In the genomic region with DNA sequence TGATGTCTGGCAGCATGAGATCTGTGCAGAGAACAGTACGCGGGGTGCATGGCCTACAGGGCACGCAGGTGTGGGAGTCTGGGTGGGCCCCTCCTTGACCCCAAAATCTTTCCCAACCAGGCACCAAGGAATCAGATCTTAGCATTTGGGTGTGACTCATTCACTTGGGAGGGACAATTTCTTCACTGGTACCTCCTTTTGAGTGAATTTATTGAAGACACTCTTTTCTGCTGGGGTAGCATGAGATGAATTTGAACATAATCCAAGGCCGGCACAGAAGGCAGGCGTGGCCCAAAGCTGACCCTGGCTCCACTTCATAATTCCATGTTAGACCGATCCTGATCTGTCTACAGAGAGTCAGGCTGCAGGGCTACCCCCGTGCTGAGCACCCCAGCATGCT, we compare ENCODE assay signal across 15 cellular contexts. TPM values are rescaled to one million over a fixed set of nuclear protein-coding genes. Genes with fewer than 3 reads are reported as not detected.
DNase-seq lines count a peak whose midpoint lies in the region; ATAC-seq and TF ChIP-seq lines count a peak whose summit lies in the region.
"Had no signal": no experiment of that assay in that cellular context is flagged by ENCODE, and none has a peak within 500 bp of the region (broad histone marks: within the 10 kb centered on the region; RNA-seq: fewer than 3 reads in every experiment).

No MANE protein-coding gene starts in this region.

- H3K4me1 ChIP-seq in GM23248 (ENCODE audit: insufficient read depth) (peaks cover 23% of the 10 kb centered on the region), Panc1 (ENCODE audit: control insufficient read depth, insufficient read depth, low read length) (peaks cover 12% of the 10 kb centered on the region), mesenchymal stem cell (ENCODE audit: control insufficient read depth, insufficient read depth, low read depth, low read length) (peaks cover 8% of the 10 kb centered on the region), sigmoid colon (peaks cover 0 to 15% (median 8%) of the 10 kb centered on the region in 4 donors)
- H3K4me1 ChIP-seq: HAP-1 had no signal

- H3K23ac ChIP-seq in mesenchymal stem cell (ENCODE audit: low read length in 2 of 2) = no peak overlapping the region

- no peaks in the 10 kb centered on the region for H3K79me2 ChIP-seq in GM23248 (ENCODE audit: insufficient read depth)

- no peak overlapping the region for H3K9ac ChIP-seq in GM23248
- H3K9ac ChIP-seq in mesenchymal stem cell (ENCODE audit: low read length) = no peak overlapping the region

- POLR2A ChIA-PET in Panc1 (lab: Charles Lee) = no interaction called here
- POLR2A ChIA-PET in activated CD4-positive, alpha-beta memory T cell treated with anti-CD3 and anti-CD28 coated beads for 36 hours (lab: Charles Lee) = no interaction called here

- H3K36me3 ChIP-seq in GM23248 (ENCODE audit: low read depth) (no peaks in the 10 kb centered on the region), Panc1 (ENCODE audit: control insufficient read depth, insufficient read depth, low read length) (no peaks in the 10 kb centered on the region), mesenchymal stem cell (ENCODE audit: control insufficient read depth in 1 of 2, insufficient read depth in 2 of 2, low read depth in 1 of 2, low read length in 2 of 2) (no peaks in the 10 kb centered on the region), sigmoid colon (no peaks in the 10 kb centered on the region)
- H3K36me3 ChIP-seq: HAP-1 had no signal

- no peak overlapping the region for H2BK5ac ChIP-seq in mesenchymal stem cell (ENCODE audit: low read depth, low read length, poor library complexity, severe bottlenecking)

- in situ Hi-C loops in GM23248 (cut with MboI) = no loop called here
- in situ Hi-C loops in Panc1 (cut with HindIII; ENCODE audit: low pct_unique_long_range_greater_than_20kb, low sequenced_read_pairs) = no loop called here

- intact Hi-C loops in Panc1 (cut with micrococcal nuclease; ENCODE audit: unreplicated experiment) (no loop called here), sigmoid colon (cut with DNase I) (no loop called here)
- intact Hi-C loops in activated CD4-positive, alpha-beta memory T cell treated with anti-CD3 and anti-CD28 coated beads for 36 hours (cut with micrococcal nuclease) = no loop called here

- no peak overlapping the region for H3K14ac ChIP-seq in mesenchymal stem cell (ENCODE audit: low read length in 2 of 2)

- no peak for TF ChIP-seq EP300 in sigmoid colon (IDR thresholded peaks at IDR 0.05)

- CTCF ChIA-PET in Panc1 (lab: Charles Lee) = no interaction called here
- CTCF ChIA-PET in activated CD4-positive, alpha-beta memory T cell treated with anti-CD3 and anti-CD28 coated beads for 36 hours (lab: Charles Lee) = no interaction called here

- H3K4me2 ChIP-seq in GM23248 (ENCODE audit: unreplicated experiment) (no peak overlapping the region), mesenchymal stem cell (ENCODE audit: low read length, poor library complexity, severe bottlenecking) (no peak overlapping the region)

- H2BK120ac ChIP-seq in mesenchymal stem cell (ENCODE audit: low read depth, low read length) = no peak overlapping the region

- no peak overlapping the region for H2BK12ac ChIP-seq in mesenchymal stem cell (ENCODE audit: low read length in 2 of 2)

- H3K27ac ChIP-seq in GM23248 (no peak overlapping the region), Panc1 (ENCODE audit: low read length) (peak overlapping the region; percentile 41; the same call in 1 of the 2 replicates), mesenchymal stem cell (ENCODE audit: low read length, poor library complexity, severe bottlenecking) (no peak overlapping the region), sigmoid colon (no peak overlapping the region)

- peaks cover 6% of the 10 kb centered on the region for H3K9me3 Mint-ChIP-seq in activated CD4-positive, alpha-beta memory T cell treated with anti-CD3 and anti-CD28 coated beads for 36 hours

- no peaks in the 10 kb centered on the region for H4K20me1 ChIP-seq in GM23248 (ENCODE audit: insufficient read depth)

- H3K4ac ChIP-seq in mesenchymal stem cell (ENCODE audit: low read depth in 1 of 2, low read length in 2 of 2) = no peak overlapping the region

- no TSS peak for BruUV-seq in Panc1 (replicated peaks; lab: Mats Ljungman, UMichigan)

- TF ChIP-seq CTCF in Panc1 (IDR thresholded peaks at IDR 0.05) = no peak
- no peak for TF ChIP-seq CTCF in sigmoid colon (IDR thresholded peaks at IDR 0.05)

- H2AFZ ChIP-seq in GM23248 (no peak overlapping the region), mesenchymal stem cell (ENCODE audit: low read depth, low read length) (no peak overlapping the region)

- peak; percentile 8 for DNase-seq in GM23248
- no peak for DNase-seq in Panc1 (ENCODE audit: low read depth, low spot score)
- no peak for DNase-seq in mesenchymal stem cell
- no peak for DNase-seq in sigmoid colon
- no peak for DNase-seq in activated CD4-positive, alpha-beta memory T cell treated with anti-CD3 and anti-CD28 coated beads for 36 hours
- no peak for DNase-seq in LoVo (ENCODE audit: low spot score)
- DNase-seq: C1 segment of cervical spinal cord; CD4-positive, alpha-beta memory T cell; COR-L47; DMS153; EL; GDM1; GOT3 had no signal

- H3K9me3 ChIP-seq in GM23248 (ENCODE audit: low read depth) (no peaks in the 10 kb centered on the region), Panc1 (ENCODE audit: control insufficient read depth, insufficient read depth, low read depth, low read length) (no peaks in the 10 kb centered on the region), mesenchymal stem cell (ENCODE audit: control insufficient read depth, low read length) (no peaks in the 10 kb centered on the region), sigmoid colon (no peaks in the 10 kb centered on the region)
- H3K9me3 ChIP-seq: HAP-1 had no signal

- TF ChIP-seq POLR2A in sigmoid colon (IDR thresholded peaks at IDR 0.05) = no peak

- no peak overlapping the region for H3K4me3 Mint-ChIP-seq in activated CD4-positive, alpha-beta memory T cell treated with anti-CD3 and anti-CD28 coated beads for 36 hours
- H3K4me3 Mint-ChIP-seq: CD4-positive, alpha-beta memory T cell had no signal

- H3K4me1 Mint-ChIP-seq in activated CD4-positive, alpha-beta memory T cell treated with anti-CD3 and anti-CD28 coated beads for 36 hours (ENCODE audit: low read depth) = no peaks in the 10 kb centered on the region
- H3K4me1 Mint-ChIP-seq: CD4-positive, alpha-beta memory T cell had no signal

- 69 to 71% methylated on average over 7 of the region's 7 CpGs for WGBS in GM23248 (ENCODE audit: low coverage in 1 of 2, low lambda C conversion rate in 2 of 2, missing lambda C conversion rate in 2 of 2), 2 experiments
- 94% methylated on average over 6 of the region's 7 CpGs for WGBS in mesenchymal stem cell
- WGBS in sigmoid colon, 2 donors = 82 to 92% methylated on average over 7 of the region's 7 CpGs

- no peaks in the 10 kb centered on the region for H3K27me3 ChIP-seq in GM23248 (replicated peaks; ENCODE audit: insufficient read depth)
- no peaks in the 10 kb centered on the region for H3K27me3 ChIP-seq in Panc1 (ENCODE audit: control insufficient read depth, insufficient read depth, low read length)
- no peaks in the 10 kb centered on the region for H3K27me3 ChIP-seq in mesenchymal stem cell (ENCODE audit: control insufficient read depth in 1 of 2, insufficient read depth in 1 of 2, low read length in 2 of 2)
- H3K27me3 ChIP-seq in sigmoid colon = no peaks in the 10 kb centered on the region

- H3K27ac Mint-ChIP-seq in activated CD4-positive, alpha-beta memory T cell treated with anti-CD3 and anti-CD28 coated beads for 36 hours = no peak overlapping the region
- H3K27ac Mint-ChIP-seq: CD4-positive, alpha-beta memory T cell had no signal

- H3F3A ChIP-seq in GM23248 (ENCODE audit: insufficient read depth) = peaks cover 25% of the 10 kb centered on the region

- H2AK5ac ChIP-seq in mesenchymal stem cell (ENCODE audit: low read length, severe bottlenecking) = no peak overlapping the region

- no peak overlapping the region for H3K18ac ChIP-seq in mesenchymal stem cell (ENCODE audit: low read depth in 1 of 2, low read length in 2 of 2)

- H2BK15ac ChIP-seq in mesenchymal stem cell (ENCODE audit: low read depth, poor library complexity, severe bottlenecking) = peak overlapping the region; percentile 12

- H3K4me3 ChIP-seq in GM23248 (no peak overlapping the region), Panc1 (ENCODE audit: low read depth in 2 of 2, low read length in 2 of 2) (no peak overlapping the region), mesenchymal stem cell (ENCODE audit: insufficient read depth in 1 of 2, low read depth in 1 of 2, low read length in 2 of 2) (no peak overlapping the region), sigmoid colon (no peak overlapping the region)
- H3K4me3 ChIP-seq: HAP-1 had no signal

- H4K91ac ChIP-seq in mesenchymal stem cell (ENCODE audit: low read length) = no peak overlapping the region

- H3K36me3 Mint-ChIP-seq in activated CD4-positive, alpha-beta memory T cell treated with anti-CD3 and anti-CD28 coated beads for 36 hours = peaks cover 2% of the 10 kb centered on the region
- H3K36me3 Mint-ChIP-seq: CD4-positive, alpha-beta memory T cell had no signal

- no peaks in the 10 kb centered on the region for H3K9me2 ChIP-seq in GM23248 (ENCODE audit: insufficient read depth)

- no peak overlapping the region for H4K8ac ChIP-seq in mesenchymal stem cell (ENCODE audit: low read length)

- ATAC-seq in Panc1 (no peak), HG02870 (IDR thresholded peaks at IDR 0.05; ENCODE audit: unreplicated experiment) (no peak)

- no peaks in the 10 kb centered on the region for H3K27me3 Mint-ChIP-seq in activated CD4-positive, alpha-beta memory T cell treated with anti-CD3 and anti-CD28 coated beads for 36 hours
- H3K27me3 Mint-ChIP-seq: CD4-positive, alpha-beta memory T cell had no signal

- no peaks in the 10 kb centered on the region for H3K79me1 ChIP-seq in mesenchymal stem cell (replicated peaks; ENCODE audit: low read length, poor library complexity, severe bottlenecking)

RNA-seq across cellular contexts. Expression of gene CDV3, which starts 30.6 kb away (rescaled TPM):
- 155 TPM in 2 replicates for total RNA-seq in GM23248 (2014; rRNA removed; shearing (Covaris generic))
- polyA plus RNA-seq in GM23248 (2016; fragmentation: Nextera tagmentation; extraction: Ambion mirVana) (37.0 and 41.8 TPM in 2 replicates), sigmoid colon (100 to 1,000 TPM in 1 of 3 donors, 10 to 100 TPM in 2; 63.7 to 105 (median 74.2) TPM)
- total RNA-seq in Panc1 (2021; ENCODE audit: unreplicated experiment) (506 TPM), sigmoid colon (100 to 1,000 TPM in 3 of 4 donors, 10 to 100 TPM in 1; 93.1 to 120 (median 111) TPM)
- 291 TPM for polyA plus RNA-seq in Panc1 (2012; ENCODE audit: insufficient read length)
- 149 TPM for polyA plus RNA-seq in mesenchymal stem cell (2013, experiment 1 of 2)
- polyA plus RNA-seq in mesenchymal stem cell (2013, experiment 2 of 2) = 153 TPM
- 100 to 1,000 TPM; 204 to 209 TPM for total RNA-seq in activated CD4-positive, alpha-beta memory T cell treated with anti-CD3 and anti-CD28 coated beads for 36 hours
